ENCODE assay signal across 29 cellular contexts in genomic region chr11:130416906-130417305, GRCh38. TPM values are rescaled to one million over a fixed set of nuclear protein-coding genes. Genes with fewer than 3 reads are reported as not detected.
A peak's percentile ranks its signal among the peaks of the same experiment; 100 is the strongest.
DNase-seq lines count a peak whose midpoint lies in the region; ATAC-seq and TF ChIP-seq lines count a peak whose summit lies in the region.
"Had no signal": no experiment of that assay in that cellular context is flagged by ENCODE, and none has a peak within 500 bp of the region (broad histone marks: within the 10 kb centered on the region; RNA-seq: fewer than 3 reads in every experiment).

No MANE protein-coding gene starts in this region.

- H3K4me2 ChIP-seq in IMR-90 (ENCODE audit: low read depth, low read length) (no peak overlapping the region), neural progenitor cell (no peak overlapping the region)
- H3K4me2 ChIP-seq: BLaER1 had no signal

- H3K4me3 ChIP-seq in H7 (ENCODE audit: insufficient read depth, low read depth, low read length), result no peak overlapping the region
- no peak overlapping the region for H3K4me3 ChIP-seq in IMR-90 (ENCODE audit: insufficient read depth, low read depth, low read length)
- no peak overlapping the region for H3K4me3 ChIP-seq in neural progenitor cell
- no peak overlapping the region for H3K4me3 ChIP-seq in tibial artery
- H3K4me3 ChIP-seq: BLaER1, GM12878 had no signal

- in situ Hi-C loops in IMR-90 (cut with MboI; ENCODE audit: low sequenced_read_pairs), result loop anchor here (25.0 kb wide), 2 partner anchors 1470 to 1645 kb away; no protein-coding TSS in a partner anchor

- peaks cover 26% of the 10 kb centered on the region for H3K9me1 ChIP-seq in IMR-90 (ENCODE audit: insufficient read depth, low read length)

- H2AK5ac ChIP-seq in IMR-90 (ENCODE audit: low read depth, low read length), result peak overlapping the region; percentile 56; the same call in 1 of the 2 replicates

- H3K27ac ChIP-seq in IMR-90 (ENCODE audit: insufficient read depth, low read length) (no peak overlapping the region), neural progenitor cell (no peak overlapping the region), tibial artery (no peak overlapping the region)
- H3K27ac ChIP-seq: BLaER1 had no signal

- ATAC-seq in IMR-90 (ENCODE audit: low read depth), result no peak
- no peak for ATAC-seq in WTC11
- ATAC-seq in stimulated activated naive B cell treated with anti-CD40 and anti-IgM and Interleukin-4, amounts not matched to agents 10 μg/mL and 1 μg/mL and 100 μg/mL, for 72 hours (replicated peaks), result no peak
- no peak for ATAC-seq in HG02981 (IDR thresholded peaks at IDR 0.05; ENCODE audit: unreplicated experiment)
- ATAC-seq: GM12878 had no signal

- H3K79me1 ChIP-seq in IMR-90 (ENCODE audit: low read depth in 1 of 2, low read length in 2 of 2), result no peaks in the 10 kb centered on the region

- H3F3A ChIP-seq in neural progenitor cell (ENCODE audit: low read depth), result no peaks in the 10 kb centered on the region

- H3K23ac ChIP-seq in IMR-90 (ENCODE audit: low read depth, low read length), result no peak overlapping the region

- 0 out of 2 replicates have a peak overlapping the region, but pooled peaks have one; percentile 2 for H4K91ac ChIP-seq in IMR-90 (ENCODE audit: insufficient read depth, low read depth, low read length)

- no peak for TF ChIP-seq POLR2A in IMR-90 (IDR thresholded peaks at IDR 0.05; ENCODE audit: low read depth, low read length)

- H3K18ac ChIP-seq in IMR-90 (ENCODE audit: low read depth, low read length), result no peak overlapping the region

- CTCF ChIA-PET in IMR-90 (lab: Yijun Ruan, JAX), result interaction anchor here (0.7 to 0.8 kb wide), 3 partner anchors 10 to 30 kb away, joined by 3 to 5 read pairs (median 3); no protein-coding TSS in a partner anchor
- CTCF ChIA-PET in WTC11 (lab: Charles Lee), result interaction anchor here (1.1 to 1.3 kb wide), 2 partner anchors 8 to 46 kb away, joined by 4 to 5 read pairs; no protein-coding TSS in a partner anchor

- no peak overlapping the region for H3K56ac ChIP-seq in IMR-90 (ENCODE audit: extremely low read depth, insufficient read depth, low read length)

- no peak overlapping the region for H4K5ac ChIP-seq in IMR-90 (ENCODE audit: low read depth, low read length)

- no peak overlapping the region for H2BK15ac ChIP-seq in IMR-90 (ENCODE audit: low read depth, low read length)

- H3K27me3 ChIP-seq in H7 (ENCODE audit: control insufficient read depth, insufficient read depth, low read length) (no peaks in the 10 kb centered on the region), IMR-90 (ENCODE audit: control insufficient read depth, insufficient read depth, low read length) (no peaks in the 10 kb centered on the region), neural progenitor cell (no peaks in the 10 kb centered on the region), tibial artery (no peaks in the 10 kb centered on the region)

- peaks cover 32% of the 10 kb centered on the region for H3K4me1 Mint-ChIP-seq in WTC11
- peaks cover 28% of the 10 kb centered on the region for H3K4me1 Mint-ChIP-seq in neural progenitor cell
- H3K4me1 Mint-ChIP-seq in stimulated activated naive B cell treated with anti-CD40 and anti-IgM and Interleukin-4, amounts not matched to agents 10 μg/mL and 1 μg/mL and 100 μg/mL, for 72 hours, result peaks cover 0 to 5% of the 10 kb centered on the region in 2 donors
- H3K4me1 Mint-ChIP-seq: CD4-positive, alpha-beta memory T cell; CD4-positive, CD25-positive, alpha-beta regulatory T cell; CD8-positive, alpha-beta memory T cell had no signal

- no peak overlapping the region for H4K8ac ChIP-seq in IMR-90 (ENCODE audit: low read depth in 2 of 2, low read length in 2 of 2)

- POLR2A ChIA-PET in IMR-90 (lab: Charles Lee; ENCODE audit: unreplicated experiment), result no interaction called here
- POLR2A ChIA-PET in WTC11 (lab: Charles Lee), result no interaction called here

- H3K4ac ChIP-seq in IMR-90 (ENCODE audit: low read depth, low read length), result no peak overlapping the region

- H2AFZ ChIP-seq in IMR-90 (replicated peaks; ENCODE audit: low read length, poor library complexity) (no peak overlapping the region), neural progenitor cell (replicated peaks) (no peak overlapping the region)

- H3K9me3 ChIP-seq in IMR-90 (ENCODE audit: control insufficient read depth, insufficient read depth, low read length) (no peaks in the 10 kb centered on the region), neural progenitor cell (ENCODE audit: low read depth) (no peaks in the 10 kb centered on the region), tibial artery (no peaks in the 10 kb centered on the region)
- H3K9me3 ChIP-seq: BE2C, BLaER1 had no signal

- peaks cover 2% of the 10 kb centered on the region; the same call in 1 of the 2 replicates for H3K27me3 Mint-ChIP-seq in WTC11 (ENCODE audit: low read depth)
- peaks cover 12% of the 10 kb centered on the region for H3K27me3 Mint-ChIP-seq in neural progenitor cell (ENCODE audit: insufficient read depth, low read depth)
- peaks cover 30 to 37% of the 10 kb centered on the region in 2 donors for H3K27me3 Mint-ChIP-seq in stimulated activated naive B cell treated with anti-CD40 and anti-IgM and Interleukin-4, amounts not matched to agents 10 μg/mL and 1 μg/mL and 100 μg/mL, for 72 hours

- H3K14ac ChIP-seq in IMR-90 (replicated peaks; ENCODE audit: low read depth, low read length), result no peak overlapping the region

- no peaks in the 10 kb centered on the region for H3K36me3 ChIP-seq in H7 (replicated peaks; ENCODE audit: control insufficient read depth, insufficient read depth, low read length)
- peaks cover 5% of the 10 kb centered on the region; the same call in 1 of the 2 replicates for H3K36me3 ChIP-seq in IMR-90 (ENCODE audit: control insufficient read depth, insufficient read depth, low read length)
- no peaks in the 10 kb centered on the region for H3K36me3 ChIP-seq in neural progenitor cell
- H3K36me3 ChIP-seq in tibial artery, result no peaks in the 10 kb centered on the region
- H3K36me3 ChIP-seq: BE2C, BLaER1 had no signal

- DNase-seq in H7 (peak; percentile 26), IMR-90 (no peak), WTC11 (ENCODE audit: low spot score) (no peak), neural progenitor cell (ENCODE audit: low spot score) (no peak), tibial artery (no peak), nucleus accumbens (lab: John Stamatoyannopoulos, UW) (no peak)
- DNase-seq in stimulated activated naive B cell treated with anti-CD40 and anti-IgM and Interleukin-4, amounts not matched to agents 10 μg/mL and 1 μg/mL and 100 μg/mL, for 72 hours, result no peak
- DNase-seq: 8988T; ACHN; BE2C; C1 segment of cervical spinal cord; CD4-positive, alpha-beta memory T cell; CD4-positive, CD25-positive, alpha-beta regulatory T cell; CD8-positive, alpha-beta memory T cell; COR-L47; DMS 273 treated with DMSO at 0.1 percent for 48 hours; DMS153; DMS53; DMS79; DND-41; EL; GDM1 had no signal

- dilution Hi-C loops in IMR-90 (cut with HindIII; ENCODE audit: low sequenced_read_pairs, unreplicated experiment), result no loop called here

- H3K79me2 ChIP-seq in neural progenitor cell (ENCODE audit: low read depth), result no peaks in the 10 kb centered on the region

- H3K9ac ChIP-seq in IMR-90 (ENCODE audit: low read depth, low read length) (no peak overlapping the region), neural progenitor cell (no peak overlapping the region)
- H3K9ac ChIP-seq: BLaER1 had no signal

- no CpG with 5 or more reads among the region's 11 CpGs for WGBS in IMR-90 (ENCODE audit: extremely low coverage in 2 of 2, insufficient read length in 1 of 2), 2 experiments

- intact Hi-C loops in IMR-90 (cut with micrococcal nuclease), result no loop called here
- intact Hi-C loops in tibial artery (cut with DNase I; ENCODE audit: low total_unique reads), result no loop called here

- TF ChIP-seq CTCF in IMR-90 (conservative IDR thresholded peaks at IDR 0.05; ENCODE audit: low read depth, low read length) (no peak), WTC11 (IDR thresholded peaks at IDR 0.05) (no peak), neural progenitor cell (IDR thresholded peaks at IDR 0.05) (no peak), tibial artery (IDR thresholded peaks at IDR 0.05) (no peak)

- H3K4me3 Mint-ChIP-seq in WTC11 (no peak overlapping the region), neural progenitor cell (no peak overlapping the region)
- no peak overlapping the region for H3K4me3 Mint-ChIP-seq in stimulated activated naive B cell treated with anti-CD40 and anti-IgM and Interleukin-4, amounts not matched to agents 10 μg/mL and 1 μg/mL and 100 μg/mL, for 72 hours
- H3K4me3 Mint-ChIP-seq: CD14-positive monocyte; CD4-positive, alpha-beta memory T cell; CD4-positive, CD25-positive, alpha-beta regulatory T cell; CD8-positive, alpha-beta memory T cell had no signal

- no peak for TF ChIP-seq RAD21 in IMR-90 (IDR thresholded peaks at IDR 0.05; ENCODE audit: low read length)

- H3K36me3 Mint-ChIP-seq in WTC11 (peaks cover 8% of the 10 kb centered on the region), neural progenitor cell (no peaks in the 10 kb centered on the region)
- H3K36me3 Mint-ChIP-seq in stimulated activated naive B cell treated with anti-CD40 and anti-IgM and Interleukin-4, amounts not matched to agents 10 μg/mL and 1 μg/mL and 100 μg/mL, for 72 hours, result no peaks in the 10 kb centered on the region
- H3K36me3 Mint-ChIP-seq: CD14-positive monocyte; CD4-positive, alpha-beta memory T cell; CD4-positive, CD25-positive, alpha-beta regulatory T cell; CD8-positive, alpha-beta memory T cell had no signal

- H2BK120ac ChIP-seq in IMR-90 (ENCODE audit: low read depth, low read length), result no peak overlapping the region

- no TSS peak for BruUV-seq in IMR-90 (replicated peaks; lab: Mats Ljungman, UMichigan)

- H2BK5ac ChIP-seq in IMR-90 (ENCODE audit: low read depth, low read length, poor library complexity, severe bottlenecking), result no peak overlapping the region

- H2AK9ac ChIP-seq in IMR-90 (replicated peaks; ENCODE audit: low read depth, low read length, poor library complexity), result no peak overlapping the region

- H2BK20ac ChIP-seq in IMR-90 (ENCODE audit: low read depth, low read length), result no peak overlapping the region

- H4K20me1 ChIP-seq in IMR-90 (ENCODE audit: insufficient read depth, low read length) (peaks cover 6% of the 10 kb centered on the region; the same call in 1 of the 2 replicates), neural progenitor cell (ENCODE audit: low read depth) (no peaks in the 10 kb centered on the region)
- H4K20me1 ChIP-seq: BLaER1 had no signal

- H3K27ac Mint-ChIP-seq in WTC11 (no peak overlapping the region), neural progenitor cell (peak overlapping the region; percentile 54)
- no peak overlapping the region for H3K27ac Mint-ChIP-seq in stimulated activated naive B cell treated with anti-CD40 and anti-IgM and Interleukin-4, amounts not matched to agents 10 μg/mL and 1 μg/mL and 100 μg/mL, for 72 hours
- H3K27ac Mint-ChIP-seq: CD14-positive monocyte; CD4-positive, alpha-beta memory T cell; CD4-positive, CD25-positive, alpha-beta regulatory T cell had no signal

- peaks cover 3% of the 10 kb centered on the region; the same call in 1 of the 2 replicates for H3K9me3 Mint-ChIP-seq in WTC11
- no peaks in the 10 kb centered on the region for H3K9me3 Mint-ChIP-seq in neural progenitor cell
- no peaks in the 10 kb centered on the region for H3K9me3 Mint-ChIP-seq in stimulated activated naive B cell treated with anti-CD40 and anti-IgM and Interleukin-4, amounts not matched to agents 10 μg/mL and 1 μg/mL and 100 μg/mL, for 72 hours
- H3K9me3 Mint-ChIP-seq: CD4-positive, alpha-beta memory T cell; CD4-positive, CD25-positive, alpha-beta regulatory T cell; CD8-positive, alpha-beta memory T cell had no signal

- H3K4me1 ChIP-seq in IMR-90 (ENCODE audit: control insufficient read depth, insufficient read depth, low read length), result peaks cover 43% of the 10 kb centered on the region
- H3K4me1 ChIP-seq in neural progenitor cell, result no peaks in the 10 kb centered on the region
- H3K4me1 ChIP-seq in tibial artery, result peaks cover 0 to 31% (median 12%) of the 10 kb centered on the region in 4 donors
- H3K4me1 ChIP-seq: BE2C had no signal

RNA-seq across cellular contexts. Expression of gene ADAMTS8, which starts 11.5 kb away (rescaled TPM):
- total RNA-seq in H7 (2014; rRNA removed; shearing (Covaris generic)), result 1.6 TPM in 2 replicates
- under 0.01 TPM in 2 replicates for total RNA-seq in IMR-90 (2012; rRNA removed)
- polyA plus RNA-seq in IMR-90 (2012; rRNA removed), result 0.39 and 0.60 TPM in 2 replicates
- polyA plus RNA-seq in IMR-90 (2012; cell fraction: cytosol; rRNA removed), result 0.30 and 1.3 TPM in 2 replicates
- 0.39 and 0.83 TPM in 2 replicates for polyA plus RNA-seq in IMR-90 (2012; cell fraction: nucleus; rRNA removed; ENCODE audit: low replicate concordance)
- total RNA-seq in WTC11 (2021), result 9.9 to 10.4 TPM (median 10.2 TPM) in 3 replicates
- total RNA-seq in neural progenitor cell (ENCODE audit: low replicate concordance), result not detected in 2 replicates
- total RNA-seq: A673; CD4-positive, alpha-beta memory T cell; CD4-positive, CD25-positive, alpha-beta regulatory T cell; CD8-positive, alpha-beta memory T cell; Daoy; G401; GM12878 had no signal
- polyA plus RNA-seq: CD14-positive monocyte; CD4-positive, alpha-beta memory T cell; CD8-positive, alpha-beta memory T cell; GM12878 had no signal

RNA-seq across cellular contexts. Expression of gene ADAMTS15, which starts 31.5 kb away (rescaled TPM):
- total RNA-seq in H7 (2014; rRNA removed; shearing (Covaris generic)), result 0.85 and 1.1 TPM in 2 replicates
- total RNA-seq in IMR-90 (2012; rRNA removed) (3.0 and 3.1 TPM in 2 replicates), WTC11 (2021) (3.1 to 3.7 TPM (median 3.2 TPM) in 3 replicates), neural progenitor cell (ENCODE audit: low replicate concordance) (0.09 and 0.25 TPM in 2 replicates)
- 4.7 and 5.0 TPM in 2 replicates for polyA plus RNA-seq in IMR-90 (2012; rRNA removed)
- polyA plus RNA-seq in IMR-90 (2012; cell fraction: cytosol; rRNA removed), result 3.3 and 6.1 TPM in 2 replicates
- 9.5 and 11.7 TPM in 2 replicates for polyA plus RNA-seq in IMR-90 (2012; cell fraction: nucleus; rRNA removed; ENCODE audit: low replicate concordance)
- total RNA-seq: CD4-positive, alpha-beta memory T cell; CD4-positive, CD25-positive, alpha-beta regulatory T cell; CD8-positive, alpha-beta memory T cell; G401; GM12878 had no signal
- polyA plus RNA-seq: CD14-positive monocyte; CD4-positive, alpha-beta memory T cell; CD4-positive, CD25-positive, alpha-beta regulatory T cell; CD8-positive, alpha-beta memory T cell; GM12878 had no signal
